ENCODE assay signal across 9 cellular contexts in the genomic region with DNA sequence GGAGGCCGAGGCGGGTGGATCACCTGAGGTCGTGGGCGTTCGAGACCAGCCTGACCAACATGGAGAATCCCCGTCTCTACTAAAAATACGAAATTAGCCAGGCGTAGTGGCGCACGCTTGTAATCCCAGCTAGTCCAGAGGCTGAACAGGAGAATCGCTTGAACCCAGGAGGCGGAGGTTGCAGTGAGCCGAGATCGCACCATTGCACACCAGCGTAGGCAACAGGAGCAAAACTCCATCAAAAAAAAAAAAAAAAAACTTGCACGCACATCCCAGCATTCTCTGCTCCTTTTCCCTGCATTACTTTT. TPM values are rescaled to one million over a fixed set of nuclear protein-coding genes. Genes with fewer than 3 reads are reported as not detected.
DNase-seq lines count a peak whose midpoint lies in the region; ATAC-seq and TF ChIP-seq lines count a peak whose summit lies in the region.
"Had no signal": no experiment of that assay in that cellular context is flagged by ENCODE, and none has a peak within 500 bp of the region (broad histone marks: within the 10 kb centered on the region; RNA-seq: fewer than 3 reads in every experiment).

No MANE protein-coding gene starts in this region.

- H3K4me3 ChIP-seq in lower lobe of right lung (peak overlapping the region; percentile 94), endodermal cell (ENCODE audit: low read length) (no peak overlapping the region)

- H3K27ac ChIP-seq in lower lobe of right lung = peak overlapping the region; percentile 99
- H3K27ac ChIP-seq in substantia nigra (ENCODE audit: low read depth, low read length, poor library complexity, severe bottlenecking) = peak overlapping the region; percentile 94
- no peak overlapping the region for H3K27ac ChIP-seq in endodermal cell (ENCODE audit: low read depth, low read length)

- H3K9me3 Mint-ChIP-seq in T-helper 2 cell treated with Interferon-gamma antibody and Interleukin-4, amounts not matched to agents 5 μg/mL and 100 μg/mL, for 36 hours = no peaks in the 10 kb centered on the region
- H3K9me3 Mint-ChIP-seq in activated B cell treated with CpG ODN at 0.5 μM for 24 hours (no peaks in the 10 kb centered on the region), endodermal cell (no peaks in the 10 kb centered on the region)

- peaks cover 25% of the 10 kb centered on the region for H3K4me1 Mint-ChIP-seq in T-helper 2 cell treated with Interferon-gamma antibody and Interleukin-4, amounts not matched to agents 5 μg/mL and 100 μg/mL, for 36 hours (ENCODE audit: low read depth)
- H3K4me1 Mint-ChIP-seq in activated B cell treated with CpG ODN at 0.5 μM for 24 hours (peaks cover 25% of the 10 kb centered on the region), endodermal cell (peaks cover 7% of the 10 kb centered on the region)

- intact Hi-C loops in activated B cell treated with CpG ODN at 0.5 μM for 24 hours (cut with micrococcal nuclease) (no loop called here), lower lobe of right lung (cut with DNase I) (no loop called here)

- H3K27ac Mint-ChIP-seq in T-helper 2 cell treated with Interferon-gamma antibody and Interleukin-4, amounts not matched to agents 5 μg/mL and 100 μg/mL, for 36 hours = no peak overlapping the region
- no peak overlapping the region for H3K27ac Mint-ChIP-seq in activated B cell treated with CpG ODN at 0.5 μM for 24 hours
- no peak overlapping the region for H3K27ac Mint-ChIP-seq in endodermal cell

- H3K27me3 ChIP-seq in lower lobe of right lung (ENCODE audit: low read depth) = no peaks in the 10 kb centered on the region
- H3K27me3 ChIP-seq in endodermal cell (ENCODE audit: control insufficient read depth, insufficient read depth, low read length, poor library complexity, severe bottlenecking) = no peaks in the 10 kb centered on the region
- H3K27me3 ChIP-seq: right lobe of liver had no signal

- no peaks in the 10 kb centered on the region for H3K9me3 ChIP-seq in lower lobe of right lung
- H3K9me3 ChIP-seq in endodermal cell (ENCODE audit: control insufficient read depth, low read length) = no peaks in the 10 kb centered on the region
- H3K9me3 ChIP-seq: right lobe of liver had no signal

- peaks cover 35% of the 10 kb centered on the region for H3K4me1 ChIP-seq in lower lobe of right lung
- H3K4me1 ChIP-seq in endodermal cell (ENCODE audit: control insufficient read depth, insufficient read depth, low read length) = no peaks in the 10 kb centered on the region

- no peak for DNase-seq in T-helper 2 cell treated with Interferon-gamma antibody and Interleukin-4, amounts not matched to agents 5 μg/mL and 100 μg/mL, for 36 hours (ENCODE audit: low spot score)
- DNase-seq in T-helper 2 cell (no peak), activated B cell treated with CpG ODN at 0.5 μM for 24 hours (no peak), lower lobe of right lung (no peak), substantia nigra (lab: John Stamatoyannopoulos, UW) (no peak), endodermal cell (no peak)

- POLR2A ChIA-PET in activated B cell treated with CpG ODN at 0.5 μM for 24 hours (lab: Charles Lee) = interaction anchor here (0.7 to 2.5 kb wide), 3 partner anchors 9 to 1055 kb away, joined by 4 to 31 read pairs (median 9); partner anchors contain the start of genes RTN3 and SLC3A2

- no peak for ATAC-seq in activated B cell treated with CpG ODN at 0.5 μM for 24 hours (ENCODE audit: low read depth)
- no peak for ATAC-seq in lower lobe of right lung
- no peak for ATAC-seq in HG02852 (IDR thresholded peaks at IDR 0.05; ENCODE audit: unreplicated experiment)
- ATAC-seq in GM21529 (IDR thresholded peaks at IDR 0.05; ENCODE audit: unreplicated experiment) = no peak

- H3K4me3 Mint-ChIP-seq in T-helper 2 cell treated with Interferon-gamma antibody and Interleukin-4, amounts not matched to agents 5 μg/mL and 100 μg/mL, for 36 hours = peak overlapping the region; percentile 81
- H3K4me3 Mint-ChIP-seq in activated B cell treated with CpG ODN at 0.5 μM for 24 hours (peak overlapping the region; percentile 84), endodermal cell (no peak overlapping the region)

- peaks cover 12% of the 10 kb centered on the region for H3K36me3 Mint-ChIP-seq in T-helper 2 cell treated with Interferon-gamma antibody and Interleukin-4, amounts not matched to agents 5 μg/mL and 100 μg/mL, for 36 hours (ENCODE audit: low read depth)
- H3K36me3 Mint-ChIP-seq in activated B cell treated with CpG ODN at 0.5 μM for 24 hours (ENCODE audit: low read depth) (peaks cover 7% of the 10 kb centered on the region), endodermal cell (ENCODE audit: low read depth) (peaks cover 2% of the 10 kb centered on the region)

- H3K36me3 ChIP-seq in lower lobe of right lung (no peaks in the 10 kb centered on the region), endodermal cell (ENCODE audit: control insufficient read depth, insufficient read depth, low read length) (peaks cover 8% of the 10 kb centered on the region)
- H3K36me3 ChIP-seq: right lobe of liver had no signal

- WGBS in endodermal cell (ENCODE audit: insufficient coverage in 1 of 2, insufficient read length in 1 of 2), 2 experiments = 95 to 98% methylated on average over 12 to 16 of the region's 16 CpGs

- no peak for TF ChIP-seq CTCF in activated B cell treated with CpG ODN at 0.5 μM for 24 hours (IDR thresholded peaks at IDR 0.05)
- no peak for TF ChIP-seq CTCF in lower lobe of right lung (IDR thresholded peaks at IDR 0.05)
- no peak for TF ChIP-seq CTCF in endodermal cell (conservative IDR thresholded peaks at IDR 0.05)

- CTCF ChIA-PET in activated B cell treated with CpG ODN at 0.5 μM for 24 hours (lab: Charles Lee) = interaction anchor here (2.4 kb wide), 1 partner anchor 10 kb away, joined by 15 read pairs; the partner anchor contains the start of gene RTN3

- no peaks in the 10 kb centered on the region for H3K27me3 Mint-ChIP-seq in T-helper 2 cell treated with Interferon-gamma antibody and Interleukin-4, amounts not matched to agents 5 μg/mL and 100 μg/mL, for 36 hours (ENCODE audit: low read depth)
- H3K27me3 Mint-ChIP-seq in activated B cell treated with CpG ODN at 0.5 μM for 24 hours (no peaks in the 10 kb centered on the region), endodermal cell (ENCODE audit: insufficient read depth) (no peaks in the 10 kb centered on the region)

- no peak overlapping the region for H3K9ac ChIP-seq in endodermal cell (ENCODE audit: extremely low read depth, low read length, poor library complexity, severe bottlenecking)

RNA-seq across cellular contexts. Expression of gene ATL3, which starts 0.9 kb away (rescaled TPM):
- total RNA-seq in activated B cell treated with CpG ODN at 0.5 μM for 24 hours = 31.8 and 32.9 TPM in 2 replicates
- 72.8 TPM for total RNA-seq in lower lobe of right lung
- 10 to 100 TPM; 33.8 to 38.0 TPM for total RNA-seq in endodermal cell
- 10.3 TPM for polyA plus RNA-seq in endodermal cell (2013, experiment 1 of 2)
- polyA plus RNA-seq in endodermal cell (2013, experiment 2 of 2) = 10.8 TPM

RNA-seq across cellular contexts. Expression of gene RTN3, which starts 9.2 kb away (rescaled TPM):
- total RNA-seq in activated B cell treated with CpG ODN at 0.5 μM for 24 hours (16.2 and 18.5 TPM in 2 replicates), lower lobe of right lung (140 TPM), endodermal cell (100 to 1,000 TPM; 128 to 160 TPM)
- 247 TPM for polyA plus RNA-seq in endodermal cell (2013, experiment 1 of 2)
- polyA plus RNA-seq in endodermal cell (2013, experiment 2 of 2) = 213 TPM

RNA-seq across cellular contexts. Expression of gene PLAAT3, which starts 57.9 kb away (rescaled TPM):
- total RNA-seq in activated B cell treated with CpG ODN at 0.5 μM for 24 hours = 0.82 and 1.2 TPM in 2 replicates
- 81.9 TPM for total RNA-seq in lower lobe of right lung
- total RNA-seq in endodermal cell = 10 to 100 TPM; 33.5 to 45.9 TPM
- 16.2 TPM for polyA plus RNA-seq in endodermal cell (2013, experiment 1 of 2)
- polyA plus RNA-seq in endodermal cell (2013, experiment 2 of 2) = 8.3 TPM

Comparison
In these comparisons a context has a peak if more than half of its experiments do, and no peak if none do; other contexts are left out.
1. RNA of gene PLAAT3, which starts 57.9 kb away (total RNA-seq): 81.9 TPM in lower lobe of right lung (single experiment) and 33.5 to 45.9 TPM in endodermal cell; 0.82 to 1.2 TPM in activated B cell treated with CpG ODN at 0.5 μM for 24 hours; every median in the first group is over 10 times any median in the second.